Comparison of ENCODE assay signal across 8 cellular contexts in genomic region chr16:11915644-11916523, GRCh38. TPM values are rescaled to one million over a fixed set of nuclear protein-coding genes. Genes with fewer than 3 reads are reported as not detected.
DNase-seq lines count a peak whose midpoint lies in the region; ATAC-seq and TF ChIP-seq lines count a peak whose summit lies in the region.

GSPT1 (minus strand) TSS chr16:11915956; CDS start chr16:11915720, 236 bp downstream.

- POLR2A ChIA-PET in activated CD4-positive, alpha-beta T cell treated with anti-CD3 and anti-CD28 coated beads for 36 hours (lab: Charles Lee): interaction anchor here (0.7 to 1.2 kb wide), 3 partner anchors 29 to 620 kb away, joined by 3 to 5 read pairs (median 3); partner anchors contain the start of gene TXNDC11

- no peaks in the 10 kb centered on the region for H3K4me1 ChIP-seq in BE2C

- no peaks in the 10 kb centered on the region; the same call in 1 of the 2 replicates for H3K27me3 ChIP-seq in BE2C

- peak; percentile 72 for TF ChIP-seq POLR2A in GM19193 (IDR thresholded peaks at IDR 0.05; ENCODE audit: extremely low read depth, insufficient read depth, insufficient read length)

- H3K27me3 Mint-ChIP-seq in activated CD4-positive, alpha-beta T cell treated with anti-CD3 and anti-CD28 coated beads for 36 hours: no peaks in the 10 kb centered on the region

- H3K36me3 Mint-ChIP-seq in activated CD4-positive, alpha-beta T cell treated with anti-CD3 and anti-CD28 coated beads for 36 hours (ENCODE audit: low read depth): peaks cover 28% of the 10 kb centered on the region

- peaks cover 32% of the 10 kb centered on the region for H3K4me1 Mint-ChIP-seq in activated CD4-positive, alpha-beta T cell treated with anti-CD3 and anti-CD28 coated beads for 36 hours

- H3K4me3 ChIP-seq in BE2C (ENCODE audit: low read depth, low read length) (peak within 1 kb of the TSS; percentile 78), choroid plexus epithelial cell (ENCODE audit: low read depth, low read length) (peak within 1 kb of the TSS; percentile 94)

- no peaks in the 10 kb centered on the region for H3K9me3 ChIP-seq in BE2C

- H3K4me3 Mint-ChIP-seq in activated CD4-positive, alpha-beta T cell treated with anti-CD3 and anti-CD28 coated beads for 36 hours: peak within 1 kb of the TSS; percentile 89

- no peaks in the 10 kb centered on the region for H3K9me3 Mint-ChIP-seq in activated CD4-positive, alpha-beta T cell treated with anti-CD3 and anti-CD28 coated beads for 36 hours (ENCODE audit: low read depth)

- intact Hi-C loops in activated CD4-positive, alpha-beta T cell treated with anti-CD3 and anti-CD28 coated beads for 36 hours (cut with DNase I, micrococcal nuclease): loop anchor here (1.0 to 10.0 kb wide), 16 partner anchors 60 to 972 kb away; partner anchors contain the start of genes LITAF (in 2 of the 2), SNX29 (in 2 of the 2), CLEC16A (in 1 of the 2) and CPPED1 (in 1 of the 2)

- no peak for TF ChIP-seq CTCF in BE2C (IDR thresholded peaks at IDR 0.05; ENCODE audit: low read depth, low read length)
- TF ChIP-seq CTCF in choroid plexus epithelial cell (conservative IDR thresholded peaks at IDR 0.05; ENCODE audit: low read depth, low read length): no peak

- CTCF ChIA-PET in activated CD4-positive, alpha-beta T cell treated with anti-CD3 and anti-CD28 coated beads for 36 hours (lab: Charles Lee): interaction anchor here (0.6 to 1.2 kb wide), 4 partner anchors 19 to 179 kb away, joined by 3 to 5 read pairs (median 4); partner anchors contain the start of gene TXNDC11

- DNase-seq in BE2C (peak; percentile 99), NCI-H524 (lab: John Stamatoyannopoulos, UW) (peak; percentile 96 to 99), choroid plexus epithelial cell (ENCODE audit: low read depth) (peak; percentile 99), kidney glomerular epithelial cell (lab: John Stamatoyannopoulos, UW) (peak; percentile 86)
- peak; percentile 100 for DNase-seq in activated CD4-positive, alpha-beta T cell treated with anti-CD3 and anti-CD28 coated beads for 36 hours
- DNase-seq in stimulated activated CD4-positive, alpha-beta T cell treated with anti-CD3 and anti-CD28 coated beads, Interleukin-1b, Interleukin-23, amount 100 ng/mL, for 1 hour (ENCODE audit: low read depth in 2 of 2): peak; percentile 98

- H3K36me3 ChIP-seq in BE2C: no peaks in the 10 kb centered on the region

- ATAC-seq in HG03439 (IDR thresholded peaks at IDR 0.05; ENCODE audit: unreplicated experiment): peak; percentile 83
- peak; percentile 89 for ATAC-seq in activated CD4-positive, alpha-beta T cell treated with anti-CD3 and anti-CD28 coated beads for 36 hours

- H3K27ac Mint-ChIP-seq in activated CD4-positive, alpha-beta T cell treated with anti-CD3 and anti-CD28 coated beads for 36 hours: peak within 1 kb of the TSS; percentile 96

RNA-seq across cellular contexts. Expression of gene GSPT1, which starts in this region (rescaled TPM):
- 68.1 TPM for polyA plus RNA-seq in BE2C (2012; ENCODE audit: insufficient read depth, insufficient read length, low read depth)
- total RNA-seq in activated CD4-positive, alpha-beta T cell treated with anti-CD3 and anti-CD28 coated beads for 36 hours: 100 to 1,000 TPM; 234 to 260 TPM

Comparison
In these comparisons a context has a peak if more than half of its experiments do, and no peak if none do; other contexts are left out.
1. Peak in every context shown above with its lines: DNase-seq, ATAC-seq and H3K4me3 ChIP-seq.